ENCODE assay signal across 11 cellular contexts in the genomic region with DNA sequence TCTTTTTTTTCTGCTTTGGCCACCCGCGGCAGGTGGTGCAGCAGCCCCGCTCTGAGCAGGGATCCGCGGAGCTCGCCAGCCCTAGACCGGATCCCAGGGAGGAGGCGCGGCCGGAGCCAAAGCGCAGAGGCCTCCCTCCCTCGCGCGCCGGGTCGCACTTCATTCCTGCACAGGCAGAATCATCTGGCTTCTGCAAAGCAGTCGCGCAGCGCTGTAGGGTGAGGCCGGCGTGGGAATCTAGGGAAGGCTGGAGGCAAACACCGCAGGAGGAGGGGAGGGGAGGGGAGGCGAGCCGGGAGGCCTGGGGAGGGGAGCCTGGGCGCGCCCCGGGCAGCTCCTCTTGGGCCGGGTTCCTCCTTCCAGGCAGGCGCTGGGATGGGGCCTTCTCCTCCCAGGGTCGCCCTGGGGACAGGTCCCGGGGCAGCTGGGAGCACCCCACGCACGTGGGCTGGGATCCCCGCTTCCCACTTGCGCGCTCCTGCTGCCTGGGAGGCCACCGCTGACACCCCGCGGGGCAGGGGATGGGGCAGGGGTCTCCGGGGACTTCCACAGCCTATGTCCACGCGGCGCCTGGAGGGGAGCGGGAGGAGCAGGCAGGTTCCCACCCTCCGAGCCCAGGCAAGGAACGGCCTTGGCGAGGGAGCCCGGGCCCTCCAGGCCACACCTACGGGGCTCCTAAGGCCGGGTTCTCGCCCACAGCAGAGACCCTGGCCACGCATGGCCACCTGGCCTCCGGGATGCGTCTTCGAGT. TPM values are rescaled to one million over a fixed set of nuclear protein-coding genes. Genes with fewer than 3 reads are reported as not detected.
DNase-seq lines count a peak whose midpoint lies in the region; ATAC-seq and TF ChIP-seq lines count a peak whose summit lies in the region.
"Had no signal": no experiment of that assay in that cellular context is flagged by ENCODE, and none has a peak within 500 bp of the region (broad histone marks: within the 10 kb centered on the region; RNA-seq: fewer than 3 reads in every experiment).

No MANE protein-coding gene starts in this region.

- H3K9me3 ChIP-seq in ectodermal cell (ENCODE audit: control insufficient read depth, low read length), result no peaks in the 10 kb centered on the region
- H3K9me3 ChIP-seq: MG63 had no signal

- peak overlapping the region; percentile 94 for H3K4me2 ChIP-seq in GM23338

- peak overlapping the region; percentile 72 for H3K4me3 ChIP-seq in GM23338
- peak overlapping the region; percentile 29 for H3K4me3 ChIP-seq in ectodermal cell (ENCODE audit: insufficient read depth, low read depth, low read length)
- H3K4me3 ChIP-seq: MG63 had no signal

- no peaks in the 10 kb centered on the region for H3K36me3 ChIP-seq in GM23338 (ENCODE audit: insufficient read depth)
- no peaks in the 10 kb centered on the region for H3K36me3 ChIP-seq in ectodermal cell (ENCODE audit: control insufficient read depth, insufficient read depth, low read length)
- H3K36me3 ChIP-seq: MG63 had no signal

- H3K27ac ChIP-seq in GM23338 (ENCODE audit: low read depth) (no peak overlapping the region), ectodermal cell (ENCODE audit: insufficient read depth, low read depth, low read length, poor library complexity, severe bottlenecking) (no peak overlapping the region)

- H3K4me1 Mint-ChIP-seq in GM23338, result peaks cover 38% of the 10 kb centered on the region

- H3K4me1 ChIP-seq in GM23338 (ENCODE audit: insufficient read depth) (peaks cover 22% of the 10 kb centered on the region), ectodermal cell (ENCODE audit: control insufficient read depth, insufficient read depth, low read length) (peaks cover 11% of the 10 kb centered on the region)

- DNase-seq in GM23338 (ENCODE audit: low spot score), result peak; percentile 71
- DNase-seq in kidney tubule cell (ENCODE audit: low spot score), result peak; percentile 36
- no peak for DNase-seq in sciatic nerve (ENCODE audit: low spot score)
- no peak for DNase-seq in RPMI8226
- no peak for DNase-seq in kidney glomerular epithelial cell (lab: John Stamatoyannopoulos, UW)
- no peak for DNase-seq in NCI-H128 (lab: John Stamatoyannopoulos, UW; ENCODE audit: unreplicated experiment)
- no peak for DNase-seq in NCI-H446 (lab: John Stamatoyannopoulos, UW)
- DNase-seq: activated naive CD8-positive, alpha-beta T cell treated with anti-CD3 and anti-CD28 coated beads, Interleukin-2, amount 10 ng/mL, durations not matched to agents 7 days and 5 days; MG63 had no signal

- no peaks in the 10 kb centered on the region for H3K9me3 Mint-ChIP-seq in GM23338

- TF ChIP-seq CTCF in GM23338 (conservative IDR thresholded peaks at IDR 0.05; ENCODE audit: low read depth in 2 of 2), result no peak

- peaks cover 37% of the 10 kb centered on the region for H3K27me3 Mint-ChIP-seq in GM23338 (ENCODE audit: insufficient read depth, low read depth, poor library complexity)
- H3K27me3 Mint-ChIP-seq: activated naive CD8-positive, alpha-beta T cell treated with anti-CD3 and anti-CD28 coated beads, Interleukin-2, amount 10 ng/mL, durations not matched to agents 7 days and 5 days had no signal

- ATAC-seq in GM23338 (peak; percentile 82), sciatic nerve (peak; percentile 90)

- 41 to 42% methylated on average over 55 of the region's 55 CpGs for WGBS in ectodermal cell, 2 experiments

- H3K27me3 ChIP-seq in GM23338 (ENCODE audit: insufficient read depth) (peaks cover 15% of the 10 kb centered on the region), ectodermal cell (ENCODE audit: control insufficient read depth, insufficient read depth, low read length, poor library complexity, severe bottlenecking) (peaks cover 26% of the 10 kb centered on the region)
- H3K27me3 ChIP-seq: MG63 had no signal

- no peak overlapping the region for H3K27ac Mint-ChIP-seq in GM23338
- H3K27ac Mint-ChIP-seq: activated naive CD8-positive, alpha-beta T cell treated with anti-CD3 and anti-CD28 coated beads, Interleukin-2, amount 10 ng/mL, durations not matched to agents 7 days and 5 days had no signal

- no peaks in the 10 kb centered on the region; the same call in 1 of the 2 replicates for H4K20me1 ChIP-seq in GM23338 (replicated peaks; ENCODE audit: insufficient read depth)

- H3K4me3 Mint-ChIP-seq in GM23338, result peak overlapping the region; percentile 74
- H3K4me3 Mint-ChIP-seq: activated naive CD8-positive, alpha-beta T cell treated with anti-CD3 and anti-CD28 coated beads, Interleukin-2, amount 10 ng/mL, durations not matched to agents 7 days and 5 days had no signal

- no peaks in the 10 kb centered on the region for H3F3A ChIP-seq in GM23338 (replicated peaks; ENCODE audit: low read depth)

- intact Hi-C loops in sciatic nerve (cut with DNase I), result no loop called here

- peaks cover 5% of the 10 kb centered on the region; the same call in 1 of the 2 replicates for H3K79me2 ChIP-seq in GM23338 (replicated peaks; ENCODE audit: insufficient read depth)

- no peaks in the 10 kb centered on the region for H3K9me2 ChIP-seq in GM23338 (ENCODE audit: insufficient read depth)

- no peaks in the 10 kb centered on the region for H3K36me3 Mint-ChIP-seq in GM23338 (ENCODE audit: low read depth)

- H2AFZ ChIP-seq in GM23338, result peak overlapping the region; percentile 69

TF ChIP-seq in GM23338, 12 proteins besides CTCF, POLR2A, EP300 and RAD21:
- no peak for TF ChIP-seq JUNB (IDR thresholded peaks at IDR 0.05; ENCODE audit: unreplicated experiment)
- no peak for TF ChIP-seq NANOG (IDR thresholded peaks at IDR 0.05; ENCODE audit: borderline replicate concordance)
- TF ChIP-seq ZNF114 (CRISPR knock-in tag; IDR thresholded peaks at IDR 0.05), result no peak
- TF ChIP-seq POLR2AphosphoS5 (IDR thresholded peaks at IDR 0.05; ENCODE audit: low read depth), result no peak
- no peak for TF ChIP-seq STAT1 (IDR thresholded peaks at IDR 0.05; ENCODE audit: unreplicated experiment)
TF ChIP-seq in GM23338: peak in this region for 0.

RNA-seq across cellular contexts. Expression of a gene that starts 45.0 kb away (rescaled TPM):
- 20.7 and 22.9 TPM in 2 replicates for total RNA-seq in GM23338 (2014; rRNA removed; shearing (Covaris generic))
- polyA plus RNA-seq in GM23338 (2016; fragmentation: Nextera tagmentation; extraction: Ambion mirVana), result 14.6 and 18.4 TPM in 2 replicates
- 1.3 TPM for polyA plus RNA-seq in ectodermal cell (2013, experiment 1 of 4)
- 0.85 TPM for polyA plus RNA-seq in ectodermal cell (2013, experiment 2 of 4)
- polyA plus RNA-seq in ectodermal cell (2013, experiment 3 of 4), result 1.7 TPM
- 0.93 TPM for polyA plus RNA-seq in ectodermal cell (2013, experiment 4 of 4)
- total RNA-seq in sciatic nerve, result 2,463 TPM
- total RNA-seq: Daoy had no signal

Comparison
In these comparisons a context has a peak if more than half of its experiments do, and no peak if none do; other contexts are left out.
1. DNase-seq: peak in GM23338 (single experiment) and kidney tubule cell (single experiment); none in sciatic nerve (single experiment), RPMI8226 (single experiment), kidney glomerular epithelial cell (single experiment), NCI-H128 (single experiment) and NCI-H446 (0 of 2).
2. RNA of a gene that starts 45.0 kb away (total RNA-seq): 2,463 TPM in sciatic nerve (single experiment); 20.7 to 22.9 TPM in GM23338; every median in the first group is over 100 times any median in the second.